Comparison of ENCODE assay signal across 8 cellular contexts in the genomic region with DNA sequence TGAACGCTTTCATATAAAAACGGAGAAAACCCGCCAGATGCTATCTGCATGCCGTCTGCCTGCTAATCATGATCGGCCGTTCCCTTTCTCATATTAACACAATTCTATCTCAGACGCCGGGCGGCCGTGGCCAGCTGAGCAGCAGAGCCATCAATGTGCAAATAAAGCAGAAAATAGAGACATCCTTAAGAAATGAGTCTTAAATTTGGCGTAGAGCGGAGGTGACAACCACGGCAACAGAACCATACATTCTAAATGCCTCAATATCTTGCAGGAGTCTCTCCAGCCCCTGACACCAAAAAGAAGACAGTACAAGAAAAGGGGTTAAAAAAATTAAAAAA. TPM values are rescaled to one million over a fixed set of nuclear protein-coding genes. Genes with fewer than 3 reads are reported as not detected.
DNase-seq lines count a peak whose midpoint lies in the region; ATAC-seq, FAIRE-seq and TF ChIP-seq lines count a peak whose summit lies in the region.

No MANE protein-coding gene starts in this region.

- peaks cover 23% of the 10 kb centered on the region for H3K4me1 Mint-ChIP-seq in activated T-helper 2 cell treated with anti-CD3 and anti-CD28 coated beads, Interferon-gamma antibody, Interleukin-2, Interleukin-4, amounts not matched to agents 10 μg/mL and 5 μg/mL and 100 μg/mL, durations not matched to agents 14 hours and 24 hours and 36 hours (ENCODE audit: low read depth)

- peak overlapping the region; percentile 69 for H3K27ac Mint-ChIP-seq in activated T-helper 2 cell treated with anti-CD3 and anti-CD28 coated beads, Interferon-gamma antibody, Interleukin-2, Interleukin-4, amounts not matched to agents 10 μg/mL and 5 μg/mL and 100 μg/mL, durations not matched to agents 14 hours and 24 hours and 36 hours

- peak overlapping the region; percentile 82 for H3K4me3 Mint-ChIP-seq in activated T-helper 2 cell treated with anti-CD3 and anti-CD28 coated beads, Interferon-gamma antibody, Interleukin-2, Interleukin-4, amounts not matched to agents 10 μg/mL and 5 μg/mL and 100 μg/mL, durations not matched to agents 14 hours and 24 hours and 36 hours (ENCODE audit: low read depth)

- no peak for TF ChIP-seq POLR2A in vagina (IDR thresholded peaks at IDR 0.05)

- H3K9me3 Mint-ChIP-seq in activated T-helper 2 cell treated with anti-CD3 and anti-CD28 coated beads, Interferon-gamma antibody, Interleukin-2, Interleukin-4, amounts not matched to agents 10 μg/mL and 5 μg/mL and 100 μg/mL, durations not matched to agents 14 hours and 24 hours and 36 hours, result peaks cover 13% of the 10 kb centered on the region

- H3K36me3 ChIP-seq in kidney epithelial cell (ENCODE audit: control insufficient read depth, insufficient read depth, low read length) (no peaks in the 10 kb centered on the region), vagina (no peaks in the 10 kb centered on the region), pancreas (no peaks in the 10 kb centered on the region)

- no peaks in the 10 kb centered on the region for H3K9me3 ChIP-seq in vagina
- H3K9me3 ChIP-seq in pancreas, result no peaks in the 10 kb centered on the region

- H3K36me3 Mint-ChIP-seq in activated T-helper 2 cell treated with anti-CD3 and anti-CD28 coated beads, Interferon-gamma antibody, Interleukin-2, Interleukin-4, amounts not matched to agents 10 μg/mL and 5 μg/mL and 100 μg/mL, durations not matched to agents 14 hours and 24 hours and 36 hours (ENCODE audit: low read depth), result peaks cover 15% of the 10 kb centered on the region

- peaks cover 69% of the 10 kb centered on the region for H3K27me3 Mint-ChIP-seq in activated T-helper 2 cell treated with anti-CD3 and anti-CD28 coated beads, Interferon-gamma antibody, Interleukin-2, Interleukin-4, amounts not matched to agents 10 μg/mL and 5 μg/mL and 100 μg/mL, durations not matched to agents 14 hours and 24 hours and 36 hours (ENCODE audit: low read depth)

- peak overlapping the region; percentile 64 for H3K4me3 ChIP-seq in LNCaP clone FGC (ENCODE audit: low read depth, low read length)
- H3K4me3 ChIP-seq in kidney epithelial cell (ENCODE audit: low read depth, low read length), result peak overlapping the region; percentile 70
- peak overlapping the region; percentile 50 to 55 for H3K4me3 ChIP-seq in vagina
- peak overlapping the region in 2 of 4 donors; percentile 53 to 64 for H3K4me3 ChIP-seq in pancreas

- H3K27me3 ChIP-seq in kidney epithelial cell (ENCODE audit: control insufficient read depth, insufficient read depth, low read length) (peaks cover 16% of the 10 kb centered on the region), vagina (peaks cover 10% of the 10 kb centered on the region), pancreas (peaks cover 0 to 53% (median 24%) of the 10 kb centered on the region in 4 donors)

- H3K27ac ChIP-seq in vagina (peak overlapping the region; percentile 65), pancreas (no peak overlapping the region)

- intact Hi-C loops in activated T-helper 2 cell treated with anti-CD3 and anti-CD28 coated beads, Interferon-gamma antibody, Interleukin-2, Interleukin-4, amounts not matched to agents 10 μg/mL and 5 μg/mL and 100 μg/mL, durations not matched to agents 14 hours and 24 hours and 36 hours (cut with micrococcal nuclease), result loop anchor here (5.0 to 10.0 kb wide), 5 partner anchors 553 to 1796 kb away; no protein-coding TSS in a partner anchor
- intact Hi-C loops in vagina (cut with DNase I), result no loop called here
- intact Hi-C loops in pancreas (cut with DNase I), result no loop called here

- 4 to 8% methylated on average over 13 of the region's 13 CpGs for WGBS in pancreas, 2 donors

- in situ Hi-C loops in Caki2 (cut with HindIII; ENCODE audit: low pct_unique_long_range_greater_than_20kb, low sequenced_read_pairs), result no loop called here

- no peak for ATAC-seq in pancreas

- peak; percentile 40 for DNase-seq in Caki2 (ENCODE audit: low read depth)
- DNase-seq in LNCaP clone FGC (ENCODE audit: low read depth), result no peak
- DNase-seq in activated T-helper 2 cell treated with anti-CD3 and anti-CD28 coated beads, Interferon-gamma antibody, Interleukin-2, Interleukin-4, amounts not matched to agents 10 μg/mL and 5 μg/mL and 100 μg/mL, durations not matched to agents 14 hours and 24 hours and 36 hours (ENCODE audit: low spot score), result no peak
- no peak for DNase-seq in kidney epithelial cell (ENCODE audit: low read depth)
- DNase-seq in vagina (ENCODE audit: extremely low spot score in 2 of 2), result no peak
- no peak for DNase-seq in pancreas
- no peak for DNase-seq in stimulated activated CD4-positive, alpha-beta T cell treated with anti-CD3 and anti-CD28 coated beads, Interleukin-4, amount 100 ng/mL, for 24 hours
- no peak for DNase-seq in GM19239 (ENCODE audit: insufficient read length, low spot score)

- no peak for FAIRE-seq in pancreas (lab: Jason Lieb, UNC)
- no peak for FAIRE-seq in GM19239 (lab: Jason Lieb, UNC)

- H3K4me1 ChIP-seq in vagina, result peaks cover 11% of the 10 kb centered on the region
- H3K4me1 ChIP-seq in pancreas, result peaks cover 0 to 9% (median 0%) of the 10 kb centered on the region in 3 donors

- TF ChIP-seq CTCF in LNCaP clone FGC (IDR thresholded peaks at IDR 0.05; ENCODE audit: control insufficient read depth, extremely low read depth, insufficient read depth) (no peak), kidney epithelial cell (IDR thresholded peaks at IDR 0.05; ENCODE audit: insufficient read depth, low read length, poor library complexity, severe bottlenecking) (no peak), vagina (IDR thresholded peaks at IDR 0.05) (no peak), pancreas (IDR thresholded peaks at IDR 0.05) (no peak)

RNA-seq across cellular contexts. Expression of a gene that starts 2.7 kb away (rescaled TPM):
- 21.1 and 21.8 TPM in 2 replicates for total RNA-seq in Caki2 (2014; rRNA removed; shearing (Covaris generic); ENCODE audit: low replicate concordance)
- total RNA-seq in activated T-helper 2 cell treated with anti-CD3 and anti-CD28 coated beads, Interferon-gamma antibody, Interleukin-2, Interleukin-4, amounts not matched to agents 10 μg/mL and 5 μg/mL and 100 μg/mL, durations not matched to agents 14 hours and 24 hours and 36 hours, result 0.34 and 0.57 TPM in 2 replicates
- 1.6 and 2.0 TPM in 2 replicates for total RNA-seq in kidney epithelial cell
- 11.0 TPM for total RNA-seq in vagina
- total RNA-seq in pancreas, result under 1 TPM in 5 of 6 donors, not detected in 1; 0.12 to 0.85 (median 0.14) TPM
- under 1 TPM in 1 of 2 donors, not detected in 1; 0.26 TPM for polyA plus RNA-seq in pancreas
